Comparison of ENCODE assay signal across 21 cellular contexts in genomic region chr1:151859814-151860405, GRCh38. TPM values are rescaled to one million over a fixed set of nuclear protein-coding genes. Genes with fewer than 3 reads are reported as not detected.
"Had no signal": no experiment of that assay in that cellular context is flagged by ENCODE, and none has a peak within 500 bp of the region (broad histone marks: within the 10 kb centered on the region; RNA-seq: fewer than 3 reads in every experiment).

No MANE protein-coding gene starts in this region.

- H3K27me3 ChIP-seq: dorsolateral prefrontal cortex, sigmoid colon, testis had no signal

- H3K27ac Mint-ChIP-seq: activated CD8-positive, alpha-beta memory T cell treated with anti-CD3 and anti-CD28 coated beads, Interleukin-2, amount 10 ng/mL, durations not matched to agents 7 days and 5 days; activated naive CD8-positive, alpha-beta T cell treated with anti-CD3 and anti-CD28 coated beads, Interleukin-2, amount 10 ng/mL, durations not matched to agents 7 days and 5 days; immature natural killer cell; natural killer cell had no signal

- H3K27ac ChIP-seq: dorsolateral prefrontal cortex, lower lobe of right lung, psoas muscle, sigmoid colon, testis had no signal

- H3K4me1 ChIP-seq: lower lobe of right lung, psoas muscle, sigmoid colon had no signal

- H3K9me3 ChIP-seq: lower lobe of right lung, mucosa of descending colon, psoas muscle, sigmoid colon, testis had no signal

- DNase-seq: activated CD8-positive, alpha-beta memory T cell treated with anti-CD3 and anti-CD28 coated beads, Interleukin-2, amount 10 ng/mL, durations not matched to agents 7 days and 5 days; activated gamma-delta T cell treated with Interleukin-2 at 50 U/mL for 16 hours; activated naive CD8-positive, alpha-beta T cell treated with anti-CD3 and anti-CD28 coated beads, Interleukin-2, amount 10 ng/mL, durations not matched to agents 7 days and 5 days; activated T-cell treated with anti-CD3 and anti-CD28 coated beads, Interleukin-2, amount 50 U/mL, for 4 hours; anterior cingulate cortex; dorsolateral prefrontal cortex; glutamatergic neuron; immature natural killer cell; left cardiac atrium; lower lobe of right lung; mucosa of descending colon; natural killer cell; occipital lobe; psoas muscle; sigmoid colon; stimulated activated CD4-positive, alpha-beta T cell treated with anti-CD3 and anti-CD28 coated beads, Interleukin-12 subunit alpha, Interleukin-12 subunit beta, amount 100 ng/mL, for 4 hours; stimulated activated naive CD8-positive, alpha-beta T cell treated with anti-CD3 and anti-CD28 coated beads, Interleukin-15, amount 100 ng/mL, for 72 hours; T-helper 2 cell; testis had no signal

- H3K36me3 ChIP-seq: lower lobe of right lung, sigmoid colon had no signal

- ATAC-seq: activated CD8-positive, alpha-beta memory T cell treated with anti-CD3 and anti-CD28 coated beads, Interleukin-2, amount 10 ng/mL, durations not matched to agents 7 days and 5 days; activated T-cell treated with anti-CD3 and anti-CD28 coated beads, Interleukin-2, amount 50 U/mL, for 4 hours; left cardiac atrium; lower lobe of right lung; mucosa of descending colon; natural killer cell; psoas muscle; stimulated activated naive CD8-positive, alpha-beta T cell treated with anti-CD3 and anti-CD28 coated beads, Interleukin-15, amount 100 ng/mL, for 72 hours had no signal

- H3K27me3 Mint-ChIP-seq: activated CD8-positive, alpha-beta memory T cell treated with anti-CD3 and anti-CD28 coated beads, Interleukin-2, amount 10 ng/mL, durations not matched to agents 7 days and 5 days had no signal

- H3K36me3 Mint-ChIP-seq: activated CD8-positive, alpha-beta memory T cell treated with anti-CD3 and anti-CD28 coated beads, Interleukin-2, amount 10 ng/mL, durations not matched to agents 7 days and 5 days; activated naive CD8-positive, alpha-beta T cell treated with anti-CD3 and anti-CD28 coated beads, Interleukin-2, amount 10 ng/mL, durations not matched to agents 7 days and 5 days; immature natural killer cell; natural killer cell had no signal

- H3K4me3 ChIP-seq: dorsolateral prefrontal cortex, lower lobe of right lung, mucosa of descending colon, psoas muscle, sigmoid colon, testis had no signal

- H3K4me1 Mint-ChIP-seq: activated CD8-positive, alpha-beta memory T cell treated with anti-CD3 and anti-CD28 coated beads, Interleukin-2, amount 10 ng/mL, durations not matched to agents 7 days and 5 days; immature natural killer cell; natural killer cell had no signal

- H3K9me3 Mint-ChIP-seq: activated naive CD8-positive, alpha-beta T cell treated with anti-CD3 and anti-CD28 coated beads, Interleukin-2, amount 10 ng/mL, durations not matched to agents 7 days and 5 days; activated T-cell treated with anti-CD3 and anti-CD28 coated beads, Interleukin-2, amount 50 U/mL, for 4 hours; natural killer cell; stimulated activated naive CD8-positive, alpha-beta T cell treated with anti-CD3 and anti-CD28 coated beads, Interleukin-15, amount 100 ng/mL, for 72 hours had no signal

- H3K4me3 Mint-ChIP-seq: activated CD8-positive, alpha-beta memory T cell treated with anti-CD3 and anti-CD28 coated beads, Interleukin-2, amount 10 ng/mL, durations not matched to agents 7 days and 5 days; activated naive CD8-positive, alpha-beta T cell treated with anti-CD3 and anti-CD28 coated beads, Interleukin-2, amount 10 ng/mL, durations not matched to agents 7 days and 5 days; activated T-cell treated with anti-CD3 and anti-CD28 coated beads, Interleukin-2, amount 50 U/mL, for 4 hours; immature natural killer cell; natural killer cell; stimulated activated naive CD8-positive, alpha-beta T cell treated with anti-CD3 and anti-CD28 coated beads, Interleukin-15, amount 100 ng/mL, for 72 hours had no signal

RNA-seq across cellular contexts. Expression of gene THEM5, which starts 6.4 kb away (rescaled TPM):
- total RNA-seq: activated CD8-positive, alpha-beta memory T cell treated with anti-CD3 and anti-CD28 coated beads, Interleukin-2, amount 10 ng/mL, durations not matched to agents 7 days and 5 days; activated naive CD8-positive, alpha-beta T cell treated with anti-CD3 and anti-CD28 coated beads, Interleukin-2, amount 10 ng/mL, durations not matched to agents 7 days and 5 days; activated T-cell treated with anti-CD3 and anti-CD28 coated beads, Interleukin-2, amount 50 U/mL, for 4 hours; bronchial epithelial cell; left cardiac atrium; lower lobe of right lung; mucosa of descending colon; occipital lobe; psoas muscle; sigmoid colon; testis had no signal
- polyA plus RNA-seq: psoas muscle, sigmoid colon had no signal

RNA-seq across cellular contexts. Expression of gene C2CD4D, which starts 20.3 kb away (rescaled TPM):
- total RNA-seq: bronchial epithelial cell, left cardiac atrium, sigmoid colon had no signal
- polyA plus RNA-seq: psoas muscle had no signal

RNA-seq across cellular contexts. Expression of gene LINGO4, which starts 54.7 kb away (rescaled TPM):
- total RNA-seq: bronchial epithelial cell, esophagus mucosa, natural killer cell, occipital lobe had no signal
